Comparison of ENCODE assay signal across 23 cellular contexts in genomic region chr7:106450716-106451115, GRCh38.
DNase-seq lines count a peak whose midpoint lies in the region; ATAC-seq, FAIRE-seq and TF ChIP-seq lines count a peak whose summit lies in the region.
"Had no signal": no experiment of that assay in that cellular context is flagged by ENCODE, and none has a peak within 500 bp of the region (broad histone marks: within the 10 kb centered on the region; RNA-seq: fewer than 3 reads in every experiment).

No MANE protein-coding gene starts in this region.

- no peak for ATAC-seq in HG02970 (IDR thresholded peaks at IDR 0.05; ENCODE audit: low FRiP score, unreplicated experiment)
- no peak for ATAC-seq in GM19467 (IDR thresholded peaks at IDR 0.05; ENCODE audit: unreplicated experiment)
- ATAC-seq: GM23338, HCT116, PC-3 had no signal

- no peaks in the 10 kb centered on the region for H3K79me2 ChIP-seq in astrocyte (ENCODE audit: insufficient read depth, low read length)

- H3K9ac ChIP-seq in astrocyte (ENCODE audit: low read length), result no peak overlapping the region
- H3K9ac ChIP-seq: BLaER1 had no signal

- H3K4me1 Mint-ChIP-seq in Caco-2 (ENCODE audit: low read depth, unreplicated experiment) (peaks cover 8% of the 10 kb centered on the region), astrocyte (ENCODE audit: low read depth, unreplicated experiment) (no peaks in the 10 kb centered on the region)
- H3K4me1 Mint-ChIP-seq: CD4-positive, alpha-beta memory T cell; GM23338 had no signal

- no TSS peak for BruUV-seq in Caco-2 (replicated peaks; lab: Mats Ljungman, UMichigan)

- H3K36me3 Mint-ChIP-seq in Caco-2 (ENCODE audit: insufficient read depth, unreplicated experiment), result no peaks in the 10 kb centered on the region
- no peaks in the 10 kb centered on the region for H3K36me3 Mint-ChIP-seq in astrocyte (ENCODE audit: low read depth, unreplicated experiment)
- H3K36me3 Mint-ChIP-seq: CD4-positive, alpha-beta memory T cell had no signal

- H3K27me3 Mint-ChIP-seq in Caco-2 (ENCODE audit: insufficient read depth, unreplicated experiment), result no peaks in the 10 kb centered on the region
- no peaks in the 10 kb centered on the region for H3K27me3 Mint-ChIP-seq in astrocyte (ENCODE audit: low read depth, unreplicated experiment)

- no peak overlapping the region for H3K4me3 ChIP-seq in Caco-2 (ENCODE audit: low read depth, low read length)
- no peak overlapping the region for H3K4me3 ChIP-seq in astrocyte (ENCODE audit: insufficient read depth, low read depth, low read length)
- no peak overlapping the region for H3K4me3 ChIP-seq in fibroblast of pulmonary artery (replicated peaks; ENCODE audit: low read depth, low read length)
- H3K4me3 ChIP-seq: BLaER1, GM23338, SJSA1 had no signal

- H3K9me3 ChIP-seq in Caco-2 (no peaks in the 10 kb centered on the region), astrocyte (ENCODE audit: insufficient read depth, low read depth, low read length) (no peaks in the 10 kb centered on the region)

- no peaks in the 10 kb centered on the region for H4K20me1 ChIP-seq in astrocyte (ENCODE audit: insufficient read depth, low read length)
- H4K20me1 ChIP-seq: BLaER1 had no signal

- no peak overlapping the region for H3K27ac ChIP-seq in astrocyte (ENCODE audit: low read depth, low read length)
- H3K27ac ChIP-seq: BLaER1, SJSA1 had no signal

- POLR2A ChIA-PET in Caco-2 (lab: Charles Lee), result no interaction called here

- H3K9me3 Mint-ChIP-seq in Caco-2 (ENCODE audit: unreplicated experiment), result peaks cover 13% of the 10 kb centered on the region
- peaks cover 11% of the 10 kb centered on the region for H3K9me3 Mint-ChIP-seq in astrocyte (ENCODE audit: unreplicated experiment)

- DNase-seq in Caco-2 (no peak), HCEC 1CT (peak; percentile 9), astrocyte (ENCODE audit: low read depth) (peak; percentile 8), fibroblast of pulmonary artery (ENCODE audit: low read depth) (peak; percentile 13), NCI-H1092 treated with DMSO at 0.1 percent for 48 hours (lab: John Stamatoyannopoulos, UW) (no peak)
- no peak for DNase-seq in activated T-cell treated with anti-CD3 and anti-CD28 coated beads, Interleukin-2, amount 50 U/mL, for 48 hours
- DNase-seq: CD4-positive, alpha-beta memory T cell; DND-41; GF-D8; MV-4-11; NCI-H1417; NCI-H187 treated with DMSO at 0.1 percent for 48 hours; NCI-H345; NCI-H524 treated with DMSO at 0.1 percent for 48 hours; PC-3 had no signal

- H3K4me2 ChIP-seq in astrocyte (ENCODE audit: low read length), result no peak overlapping the region
- H3K4me2 ChIP-seq: BLaER1, GM23338 had no signal

- H3K27me3 ChIP-seq in Caco-2 (replicated peaks; ENCODE audit: control insufficient read depth, insufficient read depth, low read length), result no peaks in the 10 kb centered on the region
- no peaks in the 10 kb centered on the region for H3K27me3 ChIP-seq in astrocyte (ENCODE audit: insufficient read depth, low read length)
- H3K27me3 ChIP-seq: BLaER1, SJSA1 had no signal

- CTCF ChIA-PET in Caco-2 (lab: Charles Lee), result no interaction called here

- TF ChIP-seq CTCF in Caco-2 (IDR thresholded peaks at IDR 0.05; ENCODE audit: insufficient read depth in 1 of 2, low read depth in 1 of 2, low read length in 1 of 2, severe bottlenecking in 1 of 2, unreplicated experiment in 1 of 2), result no peak
- no peak for TF ChIP-seq CTCF in astrocyte (IDR thresholded peaks at IDR 0.05; ENCODE audit: insufficient read depth, low read depth, low read length)
- no peak for TF ChIP-seq CTCF in fibroblast of pulmonary artery (IDR thresholded peaks at IDR 0.05; ENCODE audit: low read length, missing control alignments)

- no peaks in the 10 kb centered on the region for H3K36me3 ChIP-seq in Caco-2 (ENCODE audit: control insufficient read depth, insufficient read depth, low read length)
- no peaks in the 10 kb centered on the region for H3K36me3 ChIP-seq in astrocyte (ENCODE audit: insufficient read depth, low read length)
- H3K36me3 ChIP-seq: BLaER1, SJSA1 had no signal

- H2AFZ ChIP-seq in astrocyte (ENCODE audit: low read depth, low read length), result no peak overlapping the region
- H2AFZ ChIP-seq: GM23338 had no signal

- H3K27ac Mint-ChIP-seq in Caco-2 (ENCODE audit: unreplicated experiment) (peak overlapping the region; percentile 27), astrocyte (ENCODE audit: unreplicated experiment) (no peak overlapping the region)
- H3K27ac Mint-ChIP-seq: CD4-positive, alpha-beta memory T cell; GM23338 had no signal

- H3K4me3 Mint-ChIP-seq in Caco-2 (ENCODE audit: unreplicated experiment) (no peak overlapping the region), astrocyte (ENCODE audit: unreplicated experiment) (no peak overlapping the region)
- H3K4me3 Mint-ChIP-seq: CD4-positive, alpha-beta memory T cell; GM23338 had no signal

- intact Hi-C loops in Caco-2 (cut with micrococcal nuclease; ENCODE audit: unreplicated experiment), result no loop called here

- H3K4me1 ChIP-seq in Caco-2 (peaks cover 22% of the 10 kb centered on the region), astrocyte (ENCODE audit: insufficient read depth, low read length) (no peaks in the 10 kb centered on the region)
- H3K4me1 ChIP-seq: BLaER1, SJSA1 had no signal

- FAIRE-seq in astrocyte (lab: Jason Lieb, UNC), result no peak
- FAIRE-seq: A204.1, D721Med had no signal

Comparison
In these comparisons a context has a peak if more than half of its experiments do, and no peak if none do; other contexts are left out.
1. DNase-seq: peak in HCEC 1CT (single experiment), astrocyte (single experiment) and fibroblast of pulmonary artery (single experiment); none in Caco-2 (0 of 2), activated T-cell treated with anti-CD3 and anti-CD28 coated beads, Interleukin-2, amount 50 U/mL, for 48 hours (0 of 2) and NCI-H1092 treated with DMSO at 0.1 percent for 48 hours (single experiment).